16 cellular contexts compared by ENCODE assay signal in the genomic region with DNA sequence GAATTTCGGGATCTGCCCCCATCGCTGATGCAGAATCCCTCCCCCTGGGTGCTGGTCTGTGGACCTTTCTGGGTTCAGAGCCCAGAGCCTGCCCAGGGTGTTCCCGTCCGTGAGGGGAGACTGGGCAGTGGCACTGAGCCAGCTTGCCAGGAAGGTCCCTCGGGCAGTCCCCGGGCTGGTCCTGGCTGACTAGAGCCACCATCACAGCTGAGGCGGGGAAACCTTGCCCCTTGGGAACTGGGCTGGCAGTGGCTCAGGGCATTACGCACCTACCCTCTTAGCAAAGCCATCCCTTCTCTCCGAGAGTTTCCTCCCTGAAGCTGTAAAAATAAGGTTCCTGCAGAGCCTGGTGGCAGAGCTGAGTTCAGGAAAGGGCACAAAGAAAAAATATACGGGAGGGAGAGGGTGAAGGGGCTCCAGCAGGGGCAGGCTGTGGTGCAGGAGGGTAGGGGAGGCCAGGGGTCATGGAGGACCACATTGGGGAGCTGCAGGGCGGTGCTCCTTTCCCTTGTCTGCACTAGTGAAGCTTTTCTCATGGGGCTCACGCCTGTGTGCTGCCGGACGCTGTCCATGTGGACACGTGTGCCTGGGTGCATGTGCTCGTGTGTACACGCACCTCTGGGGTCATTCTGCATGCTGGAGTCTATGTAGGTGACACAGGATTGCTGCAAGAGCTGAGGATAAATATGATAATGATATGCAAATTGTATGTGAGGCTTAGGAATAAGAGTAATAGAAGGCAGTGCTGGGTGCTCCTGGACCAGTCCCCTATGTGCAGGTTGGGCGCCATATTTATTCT.
"Had no signal": no experiment of that assay in that cellular context is flagged by ENCODE, and none has a peak within 500 bp of the region (broad histone marks: within the 10 kb centered on the region; RNA-seq: fewer than 3 reads in every experiment).

No MANE protein-coding gene starts in this region.

- H3K9me3 ChIP-seq: adrenal gland, heart right ventricle, sigmoid colon, stomach, vagina had no signal

- H3K27ac ChIP-seq: adrenal gland, coronary artery, heart right ventricle, sigmoid colon, stomach, vagina had no signal

- H3K4me3 ChIP-seq: adrenal gland, coronary artery, heart right ventricle, sigmoid colon, stomach, vagina had no signal

- DNase-seq: activated CD4-positive, alpha-beta T cell treated with anti-CD3 and anti-CD28 coated beads for 4 hours; activated CD8-positive, alpha-beta memory T cell treated with anti-CD3 and anti-CD28 coated beads, Interleukin-2, amount 50 U/mL, for 4 hours; activated CD8-positive, alpha-beta T cell treated with anti-CD3 and anti-CD28 coated beads for 36 hours; activated naive CD4-positive, alpha-beta T cell treated with anti-CD3 and anti-CD28 coated beads, Interleukin-2, amount 10 ng/mL, durations not matched to agents 7 days and 5 days; adrenal gland; caudate nucleus; effector CD4-positive, alpha-beta T cell; heart right ventricle; occipital lobe; stimulated activated CD4-positive, alpha-beta T cell treated with anti-CD3 and anti-CD28 coated beads, Interleukin-4, amount 100 ng/mL, for 1 hour; stimulated activated CD8-positive, alpha-beta memory T cell treated with anti-CD3 and anti-CD28 coated beads, Interleukin-4, amount 100 ng/mL, for 48 hours; stomach; WERI-Rb-1 had no signal

- H3K36me3 ChIP-seq: adrenal gland, heart right ventricle, sigmoid colon, stomach, vagina, WERI-Rb-1 had no signal

- H3K27me3 ChIP-seq: adrenal gland, vagina had no signal

- H3K4me1 ChIP-seq: adrenal gland, sigmoid colon, vagina had no signal
